21 cellular contexts compared by ENCODE assay signal in the genomic region with DNA sequence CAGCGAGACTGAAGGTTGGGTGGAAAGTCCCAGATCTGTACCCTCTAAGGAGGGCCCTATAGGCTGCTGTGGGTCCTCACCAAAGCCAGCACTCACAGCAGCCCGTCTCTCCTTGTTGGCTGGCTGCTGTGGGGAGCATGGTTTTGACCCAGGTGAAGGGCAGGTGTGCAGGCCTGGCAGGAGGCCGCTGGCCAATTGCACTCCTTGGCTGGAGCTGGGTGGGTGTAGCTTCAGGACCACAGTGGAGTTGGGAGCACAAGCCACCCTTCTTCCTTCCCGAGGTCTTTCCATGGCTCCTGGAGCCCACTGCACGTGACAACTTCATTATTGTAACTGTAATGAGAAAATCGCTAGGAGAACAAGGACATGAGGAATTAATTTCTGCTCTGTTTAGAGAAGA.
DNase-seq lines count a peak whose midpoint lies in the region; ATAC-seq, FAIRE-seq and TF ChIP-seq lines count a peak whose summit lies in the region.
"Had no signal": no experiment of that assay in that cellular context is flagged by ENCODE, and none has a peak within 500 bp of the region (broad histone marks: within the 10 kb centered on the region; RNA-seq: fewer than 3 reads in every experiment).

No MANE protein-coding gene starts in this region.

- H2AFZ ChIP-seq in GM23248 (no peak overlapping the region), PC-9 (no peak overlapping the region), keratinocyte (ENCODE audit: control insufficient read depth, low read length) (no peak overlapping the region)

- H3K9me1 ChIP-seq in keratinocyte (ENCODE audit: control insufficient read depth, extremely low read depth, insufficient read depth, low read length), result no peaks in the 10 kb centered on the region

- H3K36me3 ChIP-seq in GM23248 (ENCODE audit: low read depth), result no peaks in the 10 kb centered on the region
- H3K36me3 ChIP-seq in PC-9 (ENCODE audit: low read depth), result no peaks in the 10 kb centered on the region
- H3K36me3 ChIP-seq in keratinocyte (ENCODE audit: control insufficient read depth in 2 of 2, extremely low read depth in 1 of 2, insufficient read depth in 2 of 2, low read length in 2 of 2), result no peaks in the 10 kb centered on the region
- no peaks in the 10 kb centered on the region for H3K36me3 ChIP-seq in transverse colon
- H3K36me3 ChIP-seq: HAP-1 had no signal

- H3K9me2 ChIP-seq in GM23248 (ENCODE audit: insufficient read depth) (no peaks in the 10 kb centered on the region), PC-9 (ENCODE audit: insufficient read depth) (no peaks in the 10 kb centered on the region)

- H3K79me2 ChIP-seq in GM23248 (ENCODE audit: insufficient read depth) (no peaks in the 10 kb centered on the region), PC-9 (ENCODE audit: low read depth) (no peaks in the 10 kb centered on the region), keratinocyte (ENCODE audit: control insufficient read depth, insufficient read depth, low read length) (no peaks in the 10 kb centered on the region)

- H3K9ac ChIP-seq in GM23248, result no peak overlapping the region
- no peak overlapping the region for H3K9ac ChIP-seq in keratinocyte (ENCODE audit: control insufficient read depth, extremely low read depth, insufficient read depth, low read length)

- H3K9me3 ChIP-seq in GM23248 (ENCODE audit: low read depth) (no peaks in the 10 kb centered on the region), PC-9 (ENCODE audit: insufficient read depth, low read depth) (no peaks in the 10 kb centered on the region), keratinocyte (ENCODE audit: control insufficient read depth, low read depth, low read length) (no peaks in the 10 kb centered on the region), transverse colon (no peaks in the 10 kb centered on the region)
- H3K9me3 ChIP-seq: Caco-2, HAP-1 had no signal

- POLR2A ChIA-PET in PC-9 (lab: Charles Lee; ENCODE audit: unreplicated experiment), result no interaction called here

- dilution Hi-C loops in keratinocyte (cut with MboI; ENCODE audit: extremely low pct_ligation_motif_present, low sequenced_read_pairs), result no loop called here

- in situ Hi-C loops in GM23248 (cut with MboI), result no loop called here
- in situ Hi-C loops in transverse colon (cut with MboI; ENCODE audit: low pct_ligation_motif_present in 1 of 4, low pct_unique_long_range_greater_than_20kb in 1 of 4, low sequenced_read_pairs in 3 of 4), result no loop called here

- BruUV-seq in PC-9 (replicated peaks; lab: Mats Ljungman, UMichigan), result no TSS peak

- CTCF ChIA-PET in PC-9 (lab: Charles Lee), result no interaction called here

- WGBS in GM23248 (ENCODE audit: low coverage in 1 of 2, low lambda C conversion rate in 2 of 2, missing lambda C conversion rate in 2 of 2), 2 experiments, result 34 to 37% methylated on average over 6 of the region's 6 CpGs
- 89% methylated on average over 6 of the region's 6 CpGs; no CpG with 5 or more reads in 1 of the 2 donors for WGBS in transverse colon (ENCODE audit: low coverage in 1 of 2), 2 donors

- no peak for TF ChIP-seq POLR2A in transverse colon (IDR thresholded peaks at IDR 0.05)

- H3F3A ChIP-seq in GM23248 (ENCODE audit: insufficient read depth) (peaks cover 12% of the 10 kb centered on the region; the same call in 1 of the 2 replicates), PC-9 (ENCODE audit: insufficient read depth, low read depth) (no peaks in the 10 kb centered on the region)

- no peak for TF ChIP-seq EP300 in transverse colon (IDR thresholded peaks at IDR 0.05; ENCODE audit: low read depth)

- H4K20me1 ChIP-seq in GM23248 (ENCODE audit: insufficient read depth), result no peaks in the 10 kb centered on the region
- no peaks in the 10 kb centered on the region for H4K20me1 ChIP-seq in PC-9 (ENCODE audit: insufficient read depth)
- no peaks in the 10 kb centered on the region for H4K20me1 ChIP-seq in keratinocyte (ENCODE audit: control insufficient read depth, extremely low read depth, insufficient read depth, low read length)

- FAIRE-seq in keratinocyte (lab: Jason Lieb, UNC), result no peak
- FAIRE-seq: GM19239 had no signal

- H3K27me3 ChIP-seq in GM23248 (replicated peaks; ENCODE audit: insufficient read depth), result peaks cover 8% of the 10 kb centered on the region
- H3K27me3 ChIP-seq in PC-9 (ENCODE audit: insufficient read depth, low read depth), result no peaks in the 10 kb centered on the region
- no peaks in the 10 kb centered on the region for H3K27me3 ChIP-seq in keratinocyte (ENCODE audit: control insufficient read depth, extremely low read depth, insufficient read depth, low read length)
- no peaks in the 10 kb centered on the region for H3K27me3 ChIP-seq in transverse colon

- ATAC-seq in HG03045 (IDR thresholded peaks at IDR 0.05; ENCODE audit: unreplicated experiment) (no peak), GM21786 (IDR thresholded peaks at IDR 0.05; ENCODE audit: unreplicated experiment) (no peak)

- no peak overlapping the region for H3K27ac ChIP-seq in GM23248
- H3K27ac ChIP-seq in PC-9, result no peak overlapping the region
- H3K27ac ChIP-seq in keratinocyte (ENCODE audit: control insufficient read depth, insufficient read depth, low read length), result no peak overlapping the region
- H3K27ac ChIP-seq in transverse colon, result peak overlapping the region in 3 of 4 donors; percentile 3 to 16 (median 7)

- peaks cover 12% of the 10 kb centered on the region for H3K4me1 ChIP-seq in GM23248 (ENCODE audit: insufficient read depth)
- H3K4me1 ChIP-seq in PC-9 (replicated peaks; ENCODE audit: insufficient read depth), result peaks cover 17% of the 10 kb centered on the region
- H3K4me1 ChIP-seq in keratinocyte (ENCODE audit: control insufficient read depth, extremely low read depth, insufficient read depth, low read length), result peaks cover 5% of the 10 kb centered on the region
- peaks cover 0 to 9% (median 0%) of the 10 kb centered on the region in 4 donors for H3K4me1 ChIP-seq in transverse colon
- H3K4me1 ChIP-seq: Caco-2, HAP-1 had no signal

- intact Hi-C loops in PC-9 (cut with micrococcal nuclease; ENCODE audit: unreplicated experiment), result no loop called here
- intact Hi-C loops in transverse colon (cut with DNase I; ENCODE audit: low total_unique reads), result no loop called here

- peak overlapping the region; percentile 31 for H3K4me2 ChIP-seq in GM23248 (ENCODE audit: unreplicated experiment)
- peak overlapping the region; percentile 28; the same call in 1 of the 2 replicates for H3K4me2 ChIP-seq in PC-9
- peak overlapping the region; percentile 9 for H3K4me2 ChIP-seq in keratinocyte (ENCODE audit: control insufficient read depth, extremely low read depth, insufficient read depth, low read depth, low read length)

- H3K4me3 ChIP-seq in GM23248 (no peak overlapping the region), PC-9 (no peak overlapping the region), keratinocyte (ENCODE audit: control insufficient read depth in 2 of 3, extremely low read depth in 1 of 3, insufficient read depth in 2 of 3, low read depth in 1 of 3, low read length in 3 of 3) (no peak overlapping the region), transverse colon (no peak overlapping the region)
- H3K4me3 ChIP-seq: HAP-1 had no signal

- DNase-seq in GM23248 (no peak), PC-9 (no peak), keratinocyte (ENCODE audit: low read depth, low spot score) (no peak), transverse colon (no peak), NCI-H2029 (lab: John Stamatoyannopoulos, UW) (no peak)
- DNase-seq: ACHN, AML-193, Caco-2, GDM1, NCI-H1417 treated with DMSO at 0.1 percent for 48 hours, NCI-H187 treated with DMSO at 0.1 percent for 48 hours, NCI-H226, NCI-H524, NCI-H82, OCI-M1, RPMI8226, T-helper 1 cell had no signal

- no peak for TF ChIP-seq CTCF in PC-9 (conservative IDR thresholded peaks at IDR 0.05)
- no peak for TF ChIP-seq CTCF in keratinocyte (optimal IDR thresholded peaks at IDR 0.05 in 1 of 3, IDR thresholded peaks at IDR 0.05 in 1 of 3, conservative IDR thresholded peaks at IDR 0.05 in 1 of 3; ENCODE audit: extremely low read depth in 1 of 3, insufficient read depth in 2 of 3, low read length in 3 of 3)
- TF ChIP-seq CTCF in transverse colon (IDR thresholded peaks at IDR 0.05), result no peak

Comparison
In these comparisons a context has a peak if more than half of its experiments do, and no peak if none do; other contexts are left out.
1. H3K27ac ChIP-seq: peak in transverse colon (3 of 4); none in GM23248 (single experiment), PC-9 (single experiment) and keratinocyte (single experiment).
2. Peak in every context shown above with its lines, with median percentiles within 50 percentile points of each other: H3K4me2 ChIP-seq.